Comparison of ENCODE assay signal across 1 cellular context in genomic region chr19:41223431-41224234, GRCh38.
A peak's percentile ranks its signal among the peaks of the same experiment; 100 is the strongest.
TF ChIP-seq lines count a peak whose summit lies in the region.

No MANE protein-coding gene starts in this region.

TF ChIP-seq in endothelial cell of umbilical vein, 7 proteins besides CTCF, POLR2A, EP300 and RAD21 (continued from another document):
- no peak for TF ChIP-seq MAX (IDR thresholded peaks at IDR 0.05; ENCODE audit: insufficient read depth, insufficient read length)
- peak; percentile 98 for TF ChIP-seq POLR2AphosphoS5 (IDR thresholded peaks at IDR 0.05; ENCODE audit: insufficient read depth, low read depth, low read length)
- no peak for TF ChIP-seq EZH2 (IDR thresholded peaks at IDR 0.05; ENCODE audit: borderline replicate concordance, low read depth, low read length, severe bottlenecking)
- peak; percentile 75 for TF ChIP-seq JUN (IDR thresholded peaks at IDR 0.05; ENCODE audit: borderline replicate concordance, insufficient read depth, insufficient read length, low read depth)
- TF ChIP-seq FOS (IDR thresholded peaks at IDR 0.05; ENCODE audit: borderline replicate concordance, insufficient read depth, low read length): peak; percentile 100
- peak; percentile 84 for TF ChIP-seq MYC (IDR thresholded peaks at IDR 0.05; ENCODE audit: low read depth, low read length)
